23 cellular contexts compared by ENCODE assay signal in the genomic region with DNA sequence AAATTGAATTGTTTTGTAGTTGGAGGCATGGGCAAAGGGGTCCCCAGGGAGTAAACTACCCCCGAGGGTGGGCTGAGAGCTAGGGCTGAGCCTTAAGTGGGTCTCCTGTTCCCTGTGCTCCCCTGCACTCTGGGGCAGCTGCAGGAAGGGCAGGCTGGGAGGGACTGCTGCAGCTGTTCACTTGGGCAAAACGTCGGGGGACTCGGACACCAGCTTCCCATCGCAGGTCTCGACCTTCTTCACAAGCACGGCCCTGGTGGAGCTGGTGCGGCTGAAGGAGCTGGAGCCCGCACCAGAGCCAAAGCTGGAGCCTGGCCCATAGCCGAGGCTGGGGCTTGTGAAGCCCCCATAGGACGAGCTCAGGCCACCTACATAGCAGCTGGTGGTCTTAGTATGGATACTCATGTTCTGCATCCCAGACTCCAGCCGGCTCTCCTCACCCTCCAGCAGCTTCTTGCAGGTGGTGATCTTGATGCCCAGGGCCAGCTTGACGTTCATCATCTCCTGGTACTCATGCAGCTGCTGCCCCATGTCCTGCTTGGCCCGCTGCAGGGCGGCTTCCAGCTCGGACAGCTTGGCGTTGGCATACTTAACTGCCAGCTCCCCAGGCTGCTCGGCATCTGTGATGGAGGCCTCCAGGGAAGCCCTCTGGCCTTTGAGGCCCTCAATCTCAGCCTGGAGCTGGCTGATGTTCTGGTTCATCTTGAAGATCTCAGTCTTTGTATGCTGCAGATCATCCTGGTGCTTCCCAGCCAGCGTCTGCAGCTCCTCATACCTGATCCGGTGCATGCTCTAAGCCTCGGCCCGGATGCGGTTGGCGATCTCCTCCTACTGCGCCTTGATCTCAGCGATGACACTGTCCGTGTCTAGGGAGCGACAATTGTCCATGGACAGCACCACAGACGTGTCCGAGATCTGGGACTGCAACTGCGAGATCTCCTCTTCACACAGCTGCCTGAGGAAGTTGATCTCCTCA.
"Had no signal": no experiment of that assay in that cellular context is flagged by ENCODE, and none has a peak within 500 bp of the region (broad histone marks: within the 10 kb centered on the region; RNA-seq: fewer than 3 reads in every experiment).

No MANE protein-coding gene starts in this region.

- H3K27ac ChIP-seq: brain microvascular endothelial cell, coronary artery, dorsolateral prefrontal cortex had no signal

- ATAC-seq: activated CD4-positive, alpha-beta T cell treated with anti-CD3 and anti-CD28 coated beads for 36 hours; activated T-cell treated with anti-CD3 and anti-CD28 coated beads, Interleukin-2, amount 50 U/mL, for 4 hours; activated T-helper 17 cell treated with anti-CD3 and anti-CD28 coated beads, Interleukin-2, amount 50 U/mL, for 72 hours; esophagus mucosa had no signal

- H3K27me3 ChIP-seq: brain microvascular endothelial cell, dorsolateral prefrontal cortex had no signal

- H3K4me3 ChIP-seq: coronary artery, dorsolateral prefrontal cortex had no signal

- DNase-seq: activated CD4-positive, alpha-beta memory T cell treated with anti-CD3 and anti-CD28 coated beads, Interleukin-2, amount 10 ng/mL, durations not matched to agents 7 days and 5 days; activated CD4-positive, alpha-beta T cell treated with anti-CD3 and anti-CD28 coated beads for 36 hours; activated CD4-positive, alpha-beta T cell treated with anti-CD3 and anti-CD28 coated beads, Interleukin-2, amount 10 ng/mL, durations not matched to agents 24 days and 14 days; activated CD4-positive, CD25-positive, alpha-beta regulatory T cell; activated CD4-positive, CD25-positive, alpha-beta regulatory T cell treated with anti-CD3 and anti-CD28 coated beads, Interleukin-2, amount 50 U/mL, for 72 hours; activated effector memory CD4-positive, alpha-beta T cell treated with Interleukin-2 at 50 U/mL for 16 hours; activated gamma-delta T cell treated with Interleukin-2 at 50 U/mL for 16 hours; activated naive CD4-positive, alpha-beta T cell treated with anti-CD3 and anti-CD28 coated beads, Interleukin-2, amount 50 U/mL, for 16 hours; activated naive CD4-positive, alpha-beta T cell treated with Interleukin-2 at 50 U/mL for 16 hours; activated T-cell treated with anti-CD3 and anti-CD28 coated beads, Interleukin-2, amount 50 U/mL, for 4 hours; amniotic stem cell; anterior cingulate cortex; brain microvascular endothelial cell; effector memory CD4-positive, alpha-beta T cell; endodermal cell; foreskin fibroblast had no signal

- H3K36me3 ChIP-seq: brain microvascular endothelial cell had no signal

- FAIRE-seq: astrocyte, bronchial epithelial cell, frontal cortex had no signal
